In the genomic region with DNA sequence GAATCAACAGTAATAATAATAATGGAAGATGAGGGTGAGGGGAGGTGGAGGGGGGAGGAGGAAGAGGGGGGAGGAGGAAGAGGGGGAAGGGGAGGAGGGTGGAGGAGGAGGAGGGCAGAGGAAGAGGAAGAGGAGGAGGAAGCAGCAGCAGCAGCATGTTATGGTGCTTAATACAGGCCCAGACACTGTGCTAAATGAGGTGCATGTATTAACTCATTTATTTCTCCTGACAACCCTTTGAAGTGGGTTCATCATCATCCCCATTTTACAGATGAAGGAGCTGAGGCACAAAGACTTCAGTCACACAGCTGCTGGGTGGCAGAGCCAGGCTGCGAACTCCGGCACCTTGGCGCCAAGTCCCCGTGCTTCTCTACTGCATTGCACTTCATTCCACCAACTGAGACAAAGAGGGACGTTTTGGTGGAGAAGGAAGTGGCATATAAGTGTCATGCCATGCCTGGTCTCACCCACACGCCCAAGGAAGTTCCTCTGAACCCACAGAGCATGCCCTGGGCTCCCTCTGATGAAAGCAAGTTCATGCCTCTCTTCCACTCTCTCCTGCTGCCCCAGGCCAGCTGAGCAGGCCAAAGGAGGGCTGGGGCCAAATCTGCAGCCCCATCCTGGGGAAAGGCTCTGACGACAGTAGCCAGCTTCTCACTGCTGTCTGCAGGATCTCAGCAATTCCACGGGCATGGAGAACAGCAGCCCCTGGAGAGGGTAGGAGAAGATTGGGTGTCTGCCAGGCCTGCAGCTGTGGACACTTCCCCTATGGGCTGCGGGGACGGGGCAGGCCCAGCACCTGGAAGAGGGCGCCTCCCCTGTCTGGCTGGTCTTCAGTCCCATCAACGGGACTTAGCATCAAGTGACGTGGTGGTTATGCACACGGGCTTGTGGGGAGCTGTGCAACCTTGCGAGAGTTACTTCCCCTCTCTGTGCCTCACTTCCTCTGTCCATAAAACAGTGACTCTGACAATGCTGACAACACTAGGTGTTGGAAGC, we compare ENCODE assay signal across 9 cellular contexts. TPM values are rescaled to one million over a fixed set of nuclear protein-coding genes. Genes with fewer than 3 reads are reported as not detected.
DNase-seq lines count a peak whose midpoint lies in the region.
"Had no signal": no experiment of that assay in that cellular context is flagged by ENCODE, and none has a peak within 500 bp of the region (broad histone marks: within the 10 kb centered on the region; RNA-seq: fewer than 3 reads in every experiment).

No MANE protein-coding gene starts in this region.

- no peaks in the 10 kb centered on the region for H3K36me3 ChIP-seq in effector memory CD4-positive, alpha-beta T cell (ENCODE audit: control insufficient read depth, insufficient read depth, low read length)
- H3K36me3 ChIP-seq in trophoblast cell (ENCODE audit: control insufficient read depth in 1 of 2, insufficient read depth in 2 of 2, low read length in 2 of 2): no peaks in the 10 kb centered on the region

- H3K23ac ChIP-seq in trophoblast cell (ENCODE audit: low read length): no peak overlapping the region

- peak; percentile 3 to 27 for DNase-seq in Kasumi-1 (lab: John Stamatoyannopoulos, UW)
- peak; percentile 35 for DNase-seq in UCSD-AML1 (lab: John Stamatoyannopoulos, UW; ENCODE audit: unreplicated experiment)
- peak; percentile 17 to 26 (median 24) for DNase-seq in effector memory CD4-positive, alpha-beta T cell
- DNase-seq in stimulated activated CD8-positive, alpha-beta memory T cell treated with anti-CD3 and anti-CD28 coated beads, Interleukin-4, amount 100 ng/mL, for 48 hours: peak; percentile 38
- DNase-seq in inferior parietal cortex (ENCODE audit: extremely low spot score): no peak
- DNase-seq in NK-92 treated with Interleukin-12 subunit alpha and Interleukin-12 subunit beta, amount 100 ng/mL, for 24 hours (lab: John Stamatoyannopoulos, UW): no peak
- no peak for DNase-seq in trophoblast cell
- no peak for DNase-seq in DMS53 (lab: John Stamatoyannopoulos, UW)
- DNase-seq: NCI-H146 had no signal

- H3K4me3 ChIP-seq in effector memory CD4-positive, alpha-beta T cell (ENCODE audit: insufficient read depth, low read depth, low read length, poor library complexity, severe bottlenecking): no peak overlapping the region
- H3K4me3 ChIP-seq in trophoblast cell (ENCODE audit: low read depth, low read length): no peak overlapping the region

- H3K79me2 ChIP-seq in trophoblast cell (ENCODE audit: control insufficient read depth, insufficient read depth, low read length, poor library complexity): no peaks in the 10 kb centered on the region

- H3K18ac ChIP-seq in trophoblast cell (ENCODE audit: low read length): no peak overlapping the region

- H2BK120ac ChIP-seq in trophoblast cell (ENCODE audit: insufficient read depth, low read length, poor library complexity): no peak overlapping the region

- no peak overlapping the region for H3K14ac ChIP-seq in trophoblast cell (ENCODE audit: low read length)

- H3K9me3 ChIP-seq in effector memory CD4-positive, alpha-beta T cell (ENCODE audit: control insufficient read depth, low read length): no peaks in the 10 kb centered on the region
- H3K9me3 ChIP-seq in trophoblast cell (ENCODE audit: insufficient read depth, low read depth, low read length): no peaks in the 10 kb centered on the region

- WGBS in trophoblast cell (ENCODE audit: extremely low coverage, insufficient coverage, insufficient read length): no CpG with 5 or more reads among the region's 15 CpGs

- H3K27ac ChIP-seq in effector memory CD4-positive, alpha-beta T cell (ENCODE audit: insufficient read depth, low read length, poor library complexity, severe bottlenecking): peak overlapping the region; percentile 42
- H3K27ac ChIP-seq in trophoblast cell (ENCODE audit: low read depth, low read length): no peak overlapping the region

- H3K4me2 ChIP-seq in trophoblast cell (ENCODE audit: low read length): no peak overlapping the region

- no peak overlapping the region for H2BK5ac ChIP-seq in trophoblast cell (ENCODE audit: low read depth, low read length, poor library complexity)

- H3K27me3 ChIP-seq in effector memory CD4-positive, alpha-beta T cell (replicated peaks; ENCODE audit: control insufficient read depth, insufficient read depth, low read length, poor library complexity, severe bottlenecking): no peaks in the 10 kb centered on the region
- no peaks in the 10 kb centered on the region for H3K27me3 ChIP-seq in trophoblast cell (ENCODE audit: insufficient read depth, low read length)

- no peak overlapping the region for H2AK5ac ChIP-seq in trophoblast cell (ENCODE audit: low read length)

- no peak overlapping the region for H2BK12ac ChIP-seq in trophoblast cell (ENCODE audit: low read length)

- H4K12ac ChIP-seq in trophoblast cell (ENCODE audit: low read depth, low read length): no peak overlapping the region

- H3K9ac ChIP-seq in trophoblast cell (ENCODE audit: low read length): no peak overlapping the region

- no peak overlapping the region for H4K8ac ChIP-seq in trophoblast cell (ENCODE audit: low read depth, low read length)

- peaks cover 23% of the 10 kb centered on the region for H3K4me1 ChIP-seq in effector memory CD4-positive, alpha-beta T cell (ENCODE audit: control insufficient read depth, insufficient read depth, low read length, poor library complexity, severe bottlenecking)
- H3K4me1 ChIP-seq in trophoblast cell (ENCODE audit: control insufficient read depth in 1 of 2, insufficient read depth in 2 of 2, low read length in 2 of 2): peaks cover 0 to 7% of the 10 kb centered on the region in 2 experiments

- no peak overlapping the region for H2AFZ ChIP-seq in trophoblast cell (ENCODE audit: insufficient read depth, low read length, poor library complexity)

- no peak overlapping the region for H4K91ac ChIP-seq in trophoblast cell (ENCODE audit: low read depth, low read length)

- no peak overlapping the region for H3K4ac ChIP-seq in trophoblast cell (ENCODE audit: low read depth, low read length)

- H3K79me1 ChIP-seq in trophoblast cell (ENCODE audit: low read length): no peaks in the 10 kb centered on the region

RNA-seq across cellular contexts. Expression of a gene that starts 21.8 kb away (rescaled TPM):
- polyA plus RNA-seq in trophoblast cell (2013): 5.9 and 6.8 TPM in 2 replicates

Comparison
In these comparisons a context has a peak if more than half of its experiments do, and no peak if none do; other contexts are left out.
1. DNase-seq: peak in Kasumi-1 (2 of 2), UCSD-AML1 (single experiment), effector memory CD4-positive, alpha-beta T cell (3 of 3) and stimulated activated CD8-positive, alpha-beta memory T cell treated with anti-CD3 and anti-CD28 coated beads, Interleukin-4, amount 100 ng/mL, for 48 hours (single experiment); none in inferior parietal cortex (single experiment), NK-92 treated with Interleukin-12 subunit alpha and Interleukin-12 subunit beta, amount 100 ng/mL, for 24 hours (single experiment), trophoblast cell (0 of 2) and DMS53 (single experiment).